In genomic region chr16:68446941-68447675, GRCh38 we compare ENCODE assay signal across 13 cellular contexts. TPM values are rescaled to one million over a fixed set of nuclear protein-coding genes. Genes with fewer than 3 reads are reported as not detected.
DNase-seq lines count a peak whose midpoint lies in the region; ATAC-seq and TF ChIP-seq lines count a peak whose summit lies in the region.
"Had no signal": no experiment of that assay in that cellular context is flagged by ENCODE, and none has a peak within 500 bp of the region (broad histone marks: within the 10 kb centered on the region; RNA-seq: fewer than 3 reads in every experiment).

No MANE protein-coding gene starts in this region.

- peak; percentile 30 for DNase-seq in NCI-H1092 treated with DMSO at 0.1 percent for 48 hours (lab: John Stamatoyannopoulos, UW)
- DNase-seq in NCI-H1092 (lab: John Stamatoyannopoulos, UW), result no peak
- DNase-seq in MM.1S, result no peak
- no peak for DNase-seq in effector memory CD8-positive, alpha-beta T cell
- DNase-seq in GF-D8 (lab: John Stamatoyannopoulos, UW), result no peak
- DNase-seq in SW 1271 (lab: John Stamatoyannopoulos, UW), result no peak
- DNase-seq in gastrocnemius medialis, result no peak
- DNase-seq: activated CD4-positive, alpha-beta T cell treated with anti-CD3 and anti-CD28 coated beads, Interleukin-2, amount 10 ng/mL, durations not matched to agents 24 days and 14 days; activated naive CD4-positive, alpha-beta T cell treated with anti-CD3 and anti-CD28 coated beads for 36 hours; mesenchymal stem cell; NCI-H510A treated with DMSO at 0.1 percent for 48 hours had no signal

- TF ChIP-seq POLR2A in gastrocnemius medialis (IDR thresholded peaks at IDR 0.05), result no peak

- intact Hi-C loops in gastrocnemius medialis (cut with DNase I; ENCODE audit: low total_unique reads), result no loop called here

- H3K36me3 ChIP-seq in MM.1S (replicated peaks; ENCODE audit: insufficient read depth, low read length) (no peaks in the 10 kb centered on the region), neuron (ENCODE audit: insufficient read depth, low read length) (no peaks in the 10 kb centered on the region), gastrocnemius medialis (no peaks in the 10 kb centered on the region)

- H2AFZ ChIP-seq in MM.1S (ENCODE audit: low read length) (no peak overlapping the region), neuron (ENCODE audit: low read depth, low read length) (no peak overlapping the region)

- H3K9me2 ChIP-seq in MM.1S (replicated peaks; ENCODE audit: insufficient read depth, low read length), result no peaks in the 10 kb centered on the region

- H4K20me1 ChIP-seq in MM.1S (ENCODE audit: insufficient read depth, low read length), result no peaks in the 10 kb centered on the region

- H3K4me3 Mint-ChIP-seq in effector memory CD8-positive, alpha-beta T cell, result peak overlapping the region; percentile 69 to 77

- peak overlapping the region; percentile 86 for H3K4me2 ChIP-seq in MM.1S (ENCODE audit: low read depth, low read length)

- no peaks in the 10 kb centered on the region for H3K9me3 ChIP-seq in MM.1S (replicated peaks; ENCODE audit: insufficient read depth, low read length)
- H3K9me3 ChIP-seq in neuron (ENCODE audit: low read length), result no peaks in the 10 kb centered on the region
- no peaks in the 10 kb centered on the region for H3K9me3 ChIP-seq in gastrocnemius medialis

- H3F3A ChIP-seq in MM.1S (ENCODE audit: insufficient read depth, low read length), result no peaks in the 10 kb centered on the region

- H3K27me3 ChIP-seq in MM.1S (replicated peaks; ENCODE audit: insufficient read depth, low read length), result no peaks in the 10 kb centered on the region
- peaks cover 15% of the 10 kb centered on the region for H3K27me3 ChIP-seq in neuron (ENCODE audit: insufficient read depth, low read length)
- H3K27me3 ChIP-seq in gastrocnemius medialis, result peaks cover 5 to 10% (median 8%) of the 10 kb centered on the region in 3 donors

- peak overlapping the region; percentile 67; the same call in 1 of the 2 replicates for H3K4me3 ChIP-seq in MM.1S (ENCODE audit: low read length)
- peak overlapping the region; percentile 51 for H3K4me3 ChIP-seq in neuron (ENCODE audit: low read length)
- peak overlapping the region in 2 of 4 donors; percentile 54 to 73 for H3K4me3 ChIP-seq in gastrocnemius medialis

- peaks cover 29 to 43% of the 10 kb centered on the region in 2 donors for H3K27me3 Mint-ChIP-seq in effector memory CD8-positive, alpha-beta T cell

- no peak overlapping the region for H3K9ac ChIP-seq in MM.1S (ENCODE audit: low read length)

- H3K36me3 Mint-ChIP-seq in effector memory CD8-positive, alpha-beta T cell (ENCODE audit: insufficient read depth), result peaks cover 3% of the 10 kb centered on the region

- in situ Hi-C loops in gastrocnemius medialis (cut with MboI; ENCODE audit: low sequenced_read_pairs in 4 of 4), result no loop called here

- TF ChIP-seq CTCF in MM.1S (IDR thresholded peaks at IDR 0.05; ENCODE audit: low read length) (no peak), gastrocnemius medialis (IDR thresholded peaks at IDR 0.05 in 4 of 5, conservative IDR thresholded peaks at IDR 0.05 in 1 of 5) (no peak)

- H3K79me2 ChIP-seq in MM.1S (ENCODE audit: low read length), result 0 out of 2 replicates have a peak, but pooled peaks cover 7% of the 10 kb centered on the region

- H3K9me3 Mint-ChIP-seq in effector memory CD8-positive, alpha-beta T cell, result no peaks in the 10 kb centered on the region
- H3K9me3 Mint-ChIP-seq: activated CD4-positive, alpha-beta T cell treated with anti-CD3 and anti-CD28 coated beads, Interleukin-2, amount 10 ng/mL, durations not matched to agents 24 days and 14 days; activated naive CD4-positive, alpha-beta T cell treated with anti-CD3 and anti-CD28 coated beads for 36 hours had no signal

- ATAC-seq in effector memory CD8-positive, alpha-beta T cell (replicated peaks), result no peak
- ATAC-seq in gastrocnemius medialis, result no peak
- ATAC-seq: HCT116 had no signal

- peaks cover 17 to 23% of the 10 kb centered on the region in 2 donors for H3K4me1 Mint-ChIP-seq in effector memory CD8-positive, alpha-beta T cell (ENCODE audit: low read depth in 2 of 2)

- H3K27ac ChIP-seq in MM.1S (ENCODE audit: low read length) (no peak overlapping the region), gastrocnemius medialis (no peak overlapping the region)

- 0 out of 2 replicates have a peak, but pooled peaks cover 4% of the 10 kb centered on the region for H3K4me1 ChIP-seq in MM.1S (ENCODE audit: low read length)
- peaks cover 18% of the 10 kb centered on the region for H3K4me1 ChIP-seq in neuron (ENCODE audit: insufficient read depth, low read length)
- peaks cover 9 to 11% of the 10 kb centered on the region in 2 donors for H3K4me1 ChIP-seq in gastrocnemius medialis

- H3K27ac Mint-ChIP-seq in effector memory CD8-positive, alpha-beta T cell, result no peak overlapping the region
- H3K27ac Mint-ChIP-seq: activated CD4-positive, alpha-beta T cell treated with anti-CD3 and anti-CD28 coated beads, Interleukin-2, amount 10 ng/mL, durations not matched to agents 24 days and 14 days; activated naive CD4-positive, alpha-beta T cell treated with anti-CD3 and anti-CD28 coated beads for 36 hours had no signal

RNA-seq across cellular contexts. Expression of gene SMPD3, which starts 1.2 kb away (rescaled TPM):
- 1 to 10 TPM in 1 of 4 donors, not detected in 3; 2.3 TPM for total RNA-seq in gastrocnemius medialis
